ENCODE assay signal across 29 cellular contexts in the genomic region with DNA sequence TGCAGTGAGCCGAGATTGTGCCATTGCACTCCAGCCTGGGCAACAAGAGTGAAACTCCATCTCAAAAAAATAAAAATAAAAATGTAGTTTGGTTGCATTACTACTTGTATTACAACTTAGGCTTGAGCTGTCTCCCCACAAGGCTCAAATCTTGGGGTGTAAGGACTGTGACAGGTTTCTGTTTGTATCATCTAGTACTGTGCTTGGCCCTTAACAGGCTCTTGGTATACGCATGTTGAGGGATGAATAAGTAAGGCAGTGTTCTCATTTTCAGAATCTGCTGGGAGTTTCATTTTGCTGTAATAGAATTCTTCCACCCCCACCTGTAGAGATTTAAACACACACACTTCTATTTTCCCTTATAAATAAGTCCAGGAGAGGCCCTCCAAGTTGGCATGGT.
"Had no signal": no experiment of that assay in that cellular context is flagged by ENCODE, and none has a peak within 500 bp of the region (broad histone marks: within the 10 kb centered on the region; RNA-seq: fewer than 3 reads in every experiment).

No MANE protein-coding gene starts in this region.

- H3K4me3 Mint-ChIP-seq: immature natural killer cell; naive thymus-derived CD8-positive, alpha-beta T cell; nephron; neural crest cell; stimulated activated memory B cell treated with anti-CD40 and anti-IgM and Interleukin-4, amounts not matched to agents 10 μg/mL and 1 μg/mL and 100 μg/mL, for 72 hours; stimulated activated naive CD8-positive, alpha-beta T cell treated with anti-CD3 and anti-CD28 coated beads, Interleukin-15, amount 100 ng/mL, for 72 hours; type B pancreatic cell had no signal

- ATAC-seq: left colon; left lung; lower lobe of right lung; naive thymus-derived CD8-positive, alpha-beta T cell; pancreas; right cardiac atrium; sciatic nerve; stimulated activated memory B cell treated with anti-CD40 and anti-IgM and Interleukin-4, amounts not matched to agents 10 μg/mL and 1 μg/mL and 100 μg/mL, for 72 hours; stimulated activated naive CD8-positive, alpha-beta T cell treated with anti-CD3 and anti-CD28 coated beads, Interleukin-15, amount 100 ng/mL, for 72 hours had no signal

- H3K27ac Mint-ChIP-seq: immature natural killer cell; naive thymus-derived CD8-positive, alpha-beta T cell; nephron; stimulated activated memory B cell treated with anti-CD40 and anti-IgM and Interleukin-4, amounts not matched to agents 10 μg/mL and 1 μg/mL and 100 μg/mL, for 72 hours; stimulated activated naive CD8-positive, alpha-beta T cell treated with anti-CD3 and anti-CD28 coated beads, Interleukin-15, amount 100 ng/mL, for 72 hours; type B pancreatic cell had no signal

- H3K4me1 Mint-ChIP-seq: immature natural killer cell; naive thymus-derived CD8-positive, alpha-beta T cell; neural crest cell; stimulated activated memory B cell treated with anti-CD40 and anti-IgM and Interleukin-4, amounts not matched to agents 10 μg/mL and 1 μg/mL and 100 μg/mL, for 72 hours; stimulated activated naive CD8-positive, alpha-beta T cell treated with anti-CD3 and anti-CD28 coated beads, Interleukin-15, amount 100 ng/mL, for 72 hours had no signal

- H3K27me3 Mint-ChIP-seq: stimulated activated memory B cell treated with anti-CD40 and anti-IgM and Interleukin-4, amounts not matched to agents 10 μg/mL and 1 μg/mL and 100 μg/mL, for 72 hours; stimulated activated naive CD8-positive, alpha-beta T cell treated with anti-CD3 and anti-CD28 coated beads, Interleukin-15, amount 100 ng/mL, for 72 hours had no signal

- H3K36me3 Mint-ChIP-seq: immature natural killer cell; stimulated activated memory B cell treated with anti-CD40 and anti-IgM and Interleukin-4, amounts not matched to agents 10 μg/mL and 1 μg/mL and 100 μg/mL, for 72 hours; type B pancreatic cell had no signal

- DNase-seq: hypothalamus; immature natural killer cell; kidney; left colon; left lung; lower lobe of right lung; mammary epithelial cell; mesenchymal stem cell; naive thymus-derived CD8-positive, alpha-beta T cell; nucleus accumbens; pancreas; retina; right cardiac atrium; stimulated activated CD4-positive, alpha-beta T cell treated with anti-CD3 and anti-CD28 coated beads, Interleukin-12 subunit alpha, Interleukin-12 subunit beta, amount 100 ng/mL, for 4 hours; stimulated activated CD4-positive, alpha-beta T cell treated with anti-CD3 and anti-CD28 coated beads, Interleukin-15, amount 100 ng/mL, for 24 hours; stimulated activated CD4-positive, alpha-beta T cell treated with anti-CD3 and anti-CD28 coated beads, Interleukin-2, amount 100 ng/mL, for 24 hours; stimulated activated CD4-positive, alpha-beta T cell treated with anti-CD3 and anti-CD28 coated beads, Interleukin-4, amount 100 ng/mL, for 1 hour; stimulated activated naive CD4-positive, alpha-beta T cell treated with Interleukin-2 at 50 U/mL for 16 hours; stimulated activated naive CD8-positive, alpha-beta T cell treated with anti-CD3 and anti-CD28 coated beads, Interleukin-15, amount 100 ng/mL, for 72 hours; substantia nigra; uterus had no signal

- H3K9me3 Mint-ChIP-seq: immature natural killer cell, nephron, type B pancreatic cell had no signal

- H3K4me3 ChIP-seq: left lung, lower lobe of right lung, pancreas, prostate gland, skin epidermis, tibial nerve, uterus had no signal
